ENCODE assay signal across 1 cellular context in genomic region chr1:16072095-16072494, GRCh38.
TF ChIP-seq lines count a peak whose summit lies in the region.

No MANE protein-coding gene starts in this region.

TF ChIP-seq in A549, 52 proteins besides CTCF, POLR2A, EP300 and RAD21 (continued from another document):
- TF ChIP-seq HMGXB4 (CRISPR knock-in tag; IDR thresholded peaks at IDR 0.05; ENCODE audit: borderline replicate concordance) = no peak
- no peak for TF ChIP-seq TFCP2L1 (CRISPR knock-in tag; IDR thresholded peaks at IDR 0.05)
- TF ChIP-seq, protein P1, sequence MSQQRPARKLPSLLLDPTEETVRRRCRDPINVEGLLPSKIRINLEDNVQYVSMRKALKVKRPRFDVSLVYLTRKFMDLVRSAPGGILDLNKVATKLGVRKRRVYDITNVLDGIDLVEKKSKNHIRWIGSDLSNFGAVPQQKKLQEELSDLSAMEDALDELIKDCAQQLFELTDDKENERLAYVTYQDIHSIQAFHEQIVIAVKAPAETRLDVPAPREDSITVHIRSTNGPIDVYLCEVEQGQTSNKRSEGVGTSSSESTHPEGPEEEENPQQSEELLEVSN (IDR thresholded peaks at IDR 0.05; ENCODE audit: borderline replicate concordance, low read depth) = no peak
- TF ChIP-seq ZNF302 (CRISPR knock-in tag; IDR thresholded peaks at IDR 0.05) = no peak
